In genomic region chrX:38816158-38816557, GRCh38 we compare ENCODE assay signal across 11 cellular contexts. TPM values are rescaled to one million over a fixed set of nuclear protein-coding genes. Genes with fewer than 3 reads are reported as not detected.
A peak's percentile ranks its signal among the peaks of the same experiment; 100 is the strongest.
DNase-seq lines count a peak whose midpoint lies in the region; ATAC-seq lines count a peak whose summit lies in the region.
"Had no signal": no experiment of that assay in that cellular context is flagged by ENCODE, and none has a peak within 500 bp of the region (broad histone marks: within the 10 kb centered on the region; RNA-seq: fewer than 3 reads in every experiment).

No MANE protein-coding gene starts in this region.

- peak; percentile 48 for ATAC-seq in T-helper 17 cell
- peak; percentile 47 for ATAC-seq in effector memory CD8-positive, alpha-beta T cell (replicated peaks)
- no peak for ATAC-seq in GM21367 (IDR thresholded peaks at IDR 0.05; ENCODE audit: unreplicated experiment)

- peaks cover 2% of the 10 kb centered on the region for H3K36me3 Mint-ChIP-seq in activated naive CD8-positive, alpha-beta T cell
- peaks cover 2% of the 10 kb centered on the region for H3K36me3 Mint-ChIP-seq in activated naive CD8-positive, alpha-beta T cell treated with anti-CD3 and anti-CD28 coated beads for 36 hours
- peaks cover 2% of the 10 kb centered on the region for H3K36me3 Mint-ChIP-seq in T-helper 17 cell (ENCODE audit: low read depth)
- H3K36me3 Mint-ChIP-seq in effector memory CD8-positive, alpha-beta T cell (ENCODE audit: insufficient read depth): no peaks in the 10 kb centered on the region
- H3K36me3 Mint-ChIP-seq in stimulated activated naive CD8-positive, alpha-beta T cell treated with anti-CD3 and anti-CD28 coated beads, Interleukin-15, Interleukin-2, amounts not matched to agents 100 ng/mL and 50 ng/mL, for 24 hours (ENCODE audit: low read depth): no peaks in the 10 kb centered on the region

- H3K4me3 Mint-ChIP-seq in activated naive CD8-positive, alpha-beta T cell: peak overlapping the region; percentile 46
- H3K4me3 Mint-ChIP-seq in activated naive CD8-positive, alpha-beta T cell treated with anti-CD3 and anti-CD28 coated beads for 36 hours: no peak overlapping the region
- H3K4me3 Mint-ChIP-seq in T-helper 17 cell: peak overlapping the region; percentile 5
- peak overlapping the region in 1 of 2 donors; percentile 46 for H3K4me3 Mint-ChIP-seq in effector memory CD8-positive, alpha-beta T cell
- H3K4me3 Mint-ChIP-seq in stimulated activated naive CD8-positive, alpha-beta T cell treated with anti-CD3 and anti-CD28 coated beads, Interleukin-15, Interleukin-2, amounts not matched to agents 100 ng/mL and 50 ng/mL, for 24 hours: no peak overlapping the region

- no peaks in the 10 kb centered on the region for H3K9me3 Mint-ChIP-seq in activated naive CD8-positive, alpha-beta T cell (ENCODE audit: low read depth)
- peaks cover 4% of the 10 kb centered on the region for H3K9me3 Mint-ChIP-seq in activated naive CD8-positive, alpha-beta T cell treated with anti-CD3 and anti-CD28 coated beads for 36 hours
- no peaks in the 10 kb centered on the region for H3K9me3 Mint-ChIP-seq in effector memory CD8-positive, alpha-beta T cell
- H3K9me3 Mint-ChIP-seq in stimulated activated naive CD8-positive, alpha-beta T cell treated with anti-CD3 and anti-CD28 coated beads, Interleukin-15, Interleukin-2, amounts not matched to agents 100 ng/mL and 50 ng/mL, for 24 hours: no peaks in the 10 kb centered on the region

- no peak overlapping the region for H3K27ac Mint-ChIP-seq in activated naive CD8-positive, alpha-beta T cell
- no peak overlapping the region for H3K27ac Mint-ChIP-seq in activated naive CD8-positive, alpha-beta T cell treated with anti-CD3 and anti-CD28 coated beads for 36 hours
- no peak overlapping the region for H3K27ac Mint-ChIP-seq in T-helper 17 cell
- H3K27ac Mint-ChIP-seq in effector memory CD8-positive, alpha-beta T cell: no peak overlapping the region
- peak overlapping the region; percentile 7 for H3K27ac Mint-ChIP-seq in stimulated activated naive CD8-positive, alpha-beta T cell treated with anti-CD3 and anti-CD28 coated beads, Interleukin-15, Interleukin-2, amounts not matched to agents 100 ng/mL and 50 ng/mL, for 24 hours

- H3K4me1 Mint-ChIP-seq in activated naive CD8-positive, alpha-beta T cell (ENCODE audit: low read depth): peaks cover 25% of the 10 kb centered on the region
- peaks cover 20% of the 10 kb centered on the region for H3K4me1 Mint-ChIP-seq in activated naive CD8-positive, alpha-beta T cell treated with anti-CD3 and anti-CD28 coated beads for 36 hours
- peaks cover 12% of the 10 kb centered on the region for H3K4me1 Mint-ChIP-seq in T-helper 17 cell
- peaks cover 12 to 13% of the 10 kb centered on the region in 2 donors for H3K4me1 Mint-ChIP-seq in effector memory CD8-positive, alpha-beta T cell (ENCODE audit: low read depth in 2 of 2)
- H3K4me1 Mint-ChIP-seq in stimulated activated naive CD8-positive, alpha-beta T cell treated with anti-CD3 and anti-CD28 coated beads, Interleukin-15, Interleukin-2, amounts not matched to agents 100 ng/mL and 50 ng/mL, for 24 hours (ENCODE audit: low read depth): peaks cover 23% of the 10 kb centered on the region

- no peaks in the 10 kb centered on the region for H3K27me3 Mint-ChIP-seq in activated naive CD8-positive, alpha-beta T cell
- no peaks in the 10 kb centered on the region for H3K27me3 Mint-ChIP-seq in activated naive CD8-positive, alpha-beta T cell treated with anti-CD3 and anti-CD28 coated beads for 36 hours
- no peaks in the 10 kb centered on the region for H3K27me3 Mint-ChIP-seq in T-helper 17 cell
- H3K27me3 Mint-ChIP-seq in effector memory CD8-positive, alpha-beta T cell: no peaks in the 10 kb centered on the region
- no peaks in the 10 kb centered on the region for H3K27me3 Mint-ChIP-seq in stimulated activated naive CD8-positive, alpha-beta T cell treated with anti-CD3 and anti-CD28 coated beads, Interleukin-15, Interleukin-2, amounts not matched to agents 100 ng/mL and 50 ng/mL, for 24 hours

- no peaks in the 10 kb centered on the region for H3K9me3 ChIP-seq in T-helper 17 cell (ENCODE audit: control insufficient read depth, low read length, poor library complexity, severe bottlenecking)

- DNase-seq in activated naive CD8-positive, alpha-beta T cell treated with anti-CD3 and anti-CD28 coated beads for 36 hours: no peak
- no peak for DNase-seq in T-helper 17 cell
- DNase-seq in effector memory CD8-positive, alpha-beta T cell: no peak
- no peak for DNase-seq in foreskin melanocyte
- DNase-seq in GM19238 (ENCODE audit: insufficient read length, low spot score): no peak
- DNase-seq: activated CD8-positive, alpha-beta memory T cell treated with anti-CD3 and anti-CD28 coated beads, Interleukin-2, amount 50 U/mL, for 48 hours; NCI-H1694 treated with DMSO at 0.1 percent for 48 hours; NK-92 treated with Interleukin-12 subunit alpha and Interleukin-12 subunit beta, amount 100 ng/mL, for 24 hours had no signal

RNA-seq across cellular contexts. Expression of gene MID1IP1, which starts 14.9 kb away (rescaled TPM):
- total RNA-seq in activated naive CD8-positive, alpha-beta T cell treated with anti-CD3 and anti-CD28 coated beads for 36 hours: 100 to 1,000 TPM in 1 of 2 experiments, 10 to 100 TPM in 1; 97.4 to 103 TPM
- total RNA-seq in T-helper 17 cell: 10 to 100 TPM; 33.0 to 43.5 TPM

Comparison
In these comparisons a context has a peak if more than half of its experiments do, and no peak if none do; other contexts are left out.
1. H3K4me3 Mint-ChIP-seq: peak in activated naive CD8-positive, alpha-beta T cell (single experiment) and T-helper 17 cell (single experiment); none in activated naive CD8-positive, alpha-beta T cell treated with anti-CD3 and anti-CD28 coated beads for 36 hours (single experiment) and stimulated activated naive CD8-positive, alpha-beta T cell treated with anti-CD3 and anti-CD28 coated beads, Interleukin-15, Interleukin-2, amounts not matched to agents 100 ng/mL and 50 ng/mL, for 24 hours (single experiment).